In genomic region chr10:49538381-49539319, GRCh38 we compare ENCODE assay signal across 8 cellular contexts. TPM values are rescaled to one million over a fixed set of nuclear protein-coding genes. Genes with fewer than 3 reads are reported as not detected.
A peak's percentile ranks its signal among the peaks of the same experiment; 100 is the strongest.
DNase-seq lines count a peak whose midpoint lies in the region; ATAC-seq and TF ChIP-seq lines count a peak whose summit lies in the region.

ERCC6 (minus strand) TSS chr10:49539121.

- H3K9me3 Mint-ChIP-seq in CD14-positive monocyte: peaks cover 0 to 5% (median 2%) of the 10 kb centered on the region in 7 donors
- H3K9me3 Mint-ChIP-seq in dendritic cell treated with granulocyte-macrophage colony-stimulating factor and Interleukin-4, amounts not matched to agents 40 ng/mL and 50 ng/mL, for 4 days: peaks cover 3% of the 10 kb centered on the region

- H3K4me3 Mint-ChIP-seq in CD14-positive monocyte: peak within 1 kb of the TSS; percentile 90 to 94
- peak within 1 kb of the TSS; percentile 89 for H3K4me3 Mint-ChIP-seq in dendritic cell treated with granulocyte-macrophage colony-stimulating factor and Interleukin-4, amounts not matched to agents 40 ng/mL and 50 ng/mL, for 4 days

- no peaks in the 10 kb centered on the region for H3K36me3 ChIP-seq in left lung

- no peaks in the 10 kb centered on the region for H3K9me3 ChIP-seq in left lung

- no peaks in the 10 kb centered on the region for H3K27me3 ChIP-seq in left lung

- TF ChIP-seq CTCF in CD14-positive monocyte (IDR thresholded peaks at IDR 0.05) (no peak), left lung (IDR thresholded peaks at IDR 0.05) (no peak)

- peaks cover 16 to 48% of the 10 kb centered on the region in 2 donors for H3K4me1 ChIP-seq in left lung

- H3K27ac Mint-ChIP-seq in CD14-positive monocyte: peak within 1 kb of the TSS; percentile 94 to 99 (median 96)
- H3K27ac Mint-ChIP-seq in dendritic cell treated with granulocyte-macrophage colony-stimulating factor and Interleukin-4, amounts not matched to agents 40 ng/mL and 50 ng/mL, for 4 days: peak within 1 kb of the TSS; percentile 88

- H3K4me3 ChIP-seq in left lung: peak within 1 kb of the TSS; percentile 71 to 76

- peak; percentile 98 for DNase-seq in CD14-positive monocyte (ENCODE audit: low spot score)
- peak; percentile 94 for DNase-seq in NCI-H748 (lab: John Stamatoyannopoulos, UW; ENCODE audit: unreplicated experiment)
- peak; percentile 89 to 95 for DNase-seq in activated CD4-positive, alpha-beta T cell treated with anti-CD3 and anti-CD28 coated beads, Interleukin-2, amount 50 U/mL, for 24 hours (ENCODE audit: low read depth in 1 of 2, low spot score in 1 of 2)
- DNase-seq in left lung: peak; percentile 99
- DNase-seq in stimulated activated CD4-positive, alpha-beta T cell treated with anti-CD3 and anti-CD28 coated beads, Interleukin-2, amount 100 ng/mL, for 4 hours (ENCODE audit: low read depth): peak; percentile 95

- intact Hi-C loops in CD14-positive monocyte (cut with micrococcal nuclease) (no loop called here), left lung (cut with DNase I) (no loop called here)
- intact Hi-C loops in dendritic cell treated with granulocyte-macrophage colony-stimulating factor and Interleukin-4, amounts not matched to agents 40 ng/mL and 50 ng/mL, for 4 days (cut with micrococcal nuclease): no loop called here

- peaks cover 0 to 3% of the 10 kb centered on the region in 2 donors for H3K36me3 Mint-ChIP-seq in CD14-positive monocyte
- peaks cover 23% of the 10 kb centered on the region for H3K36me3 Mint-ChIP-seq in dendritic cell treated with granulocyte-macrophage colony-stimulating factor and Interleukin-4, amounts not matched to agents 40 ng/mL and 50 ng/mL, for 4 days (ENCODE audit: low read depth)

- ATAC-seq in GM19395 (IDR thresholded peaks at IDR 0.05; ENCODE audit: unreplicated experiment) (peak; percentile 82), HG03558 (IDR thresholded peaks at IDR 0.05; ENCODE audit: extremely low read depth, unreplicated experiment) (peak; percentile 45), left lung (peak; percentile 97)

- H3K4me1 Mint-ChIP-seq in CD14-positive monocyte: peaks cover 52% of the 10 kb centered on the region
- H3K4me1 Mint-ChIP-seq in dendritic cell treated with granulocyte-macrophage colony-stimulating factor and Interleukin-4, amounts not matched to agents 40 ng/mL and 50 ng/mL, for 4 days (ENCODE audit: low read depth): peaks cover 52% of the 10 kb centered on the region

- H3K27ac ChIP-seq in left lung: peak within 1 kb of the TSS; percentile 84 to 91

- H3K27me3 Mint-ChIP-seq in CD14-positive monocyte (ENCODE audit: low read depth in 3 of 3): peaks cover under 1 to 2% (median 1%) of the 10 kb centered on the region in 3 donors
- H3K27me3 Mint-ChIP-seq in dendritic cell treated with granulocyte-macrophage colony-stimulating factor and Interleukin-4, amounts not matched to agents 40 ng/mL and 50 ng/mL, for 4 days: peaks cover 1% of the 10 kb centered on the region

RNA-seq across cellular contexts. Expression of gene ERCC6, which starts in this region (rescaled TPM):
- 1 to 10 TPM; 5.4 to 6.0 TPM for polyA plus RNA-seq in CD14-positive monocyte
- total RNA-seq in left lung: 10 to 100 TPM; 18.4 to 19.8 TPM

Comparison
In these comparisons a context has a peak if more than half of its experiments do, and no peak if none do; other contexts are left out.
1. Peak in every context shown above with its lines: DNase-seq, ATAC-seq, H3K4me3 ChIP-seq and H3K27ac ChIP-seq.
2. ATAC-seq: peak in every context shown above with its lines; median percentile 97 in left lung; 82 in GM19395; 45 in HG03558.